In genomic region chr10:613217-613616, GRCh38 we compare ENCODE assay signal across 13 cellular contexts.
DNase-seq lines count a peak whose midpoint lies in the region; ATAC-seq, FAIRE-seq and TF ChIP-seq lines count a peak whose summit lies in the region.
"Had no signal": no experiment of that assay in that cellular context is flagged by ENCODE, and none has a peak within 500 bp of the region (broad histone marks: within the 10 kb centered on the region; RNA-seq: fewer than 3 reads in every experiment).

No MANE protein-coding gene starts in this region.

- intact Hi-C loops in thyroid gland (cut with DNase I) = no loop called here
- intact Hi-C loops in naive thymus-derived CD4-positive, alpha-beta T cell (cut with micrococcal nuclease) = no loop called here

- POLR2A ChIA-PET in naive thymus-derived CD4-positive, alpha-beta T cell (lab: Charles Lee) = no interaction called here

- no peak for FAIRE-seq in frontal cortex (lab: Jason Lieb, UNC)

- DNase-seq in NCI-H1105 (lab: John Stamatoyannopoulos, UW) (peak; percentile 85), kidney tubule cell (ENCODE audit: low spot score) (peak; percentile 41), thyroid gland (peak; percentile 88 to 90), DMS114 treated with DMSO at 0.1 percent for 48 hours (lab: John Stamatoyannopoulos, UW; ENCODE audit: unreplicated experiment) (no peak), frontal cortex (ENCODE audit: low spot score in 2 of 2) (no peak)
- no peak for DNase-seq in naive thymus-derived CD4-positive, alpha-beta T cell
- DNase-seq: activated CD4-positive, alpha-beta T cell treated with anti-CD3 and anti-CD28 coated beads, Interleukin-2, amount 10 ng/mL, durations not matched to agents 24 days and 14 days; activated naive CD4-positive, alpha-beta T cell treated with anti-CD3 and anti-CD28 coated beads for 36 hours; dermis blood vessel endothelial cell; naive thymus-derived CD8-positive, alpha-beta T cell; NCI-H446; stimulated activated naive CD4-positive, alpha-beta T cell treated with Interleukin-2 at 50 U/mL for 16 hours had no signal

- no peaks in the 10 kb centered on the region for H3K9me3 Mint-ChIP-seq in naive thymus-derived CD4-positive, alpha-beta T cell
- H3K9me3 Mint-ChIP-seq: activated CD4-positive, alpha-beta T cell treated with anti-CD3 and anti-CD28 coated beads, Interleukin-2, amount 10 ng/mL, durations not matched to agents 24 days and 14 days; naive thymus-derived CD8-positive, alpha-beta T cell had no signal

- H3K27ac Mint-ChIP-seq in naive thymus-derived CD4-positive, alpha-beta T cell = no peak overlapping the region
- H3K27ac Mint-ChIP-seq: activated CD4-positive, alpha-beta T cell treated with anti-CD3 and anti-CD28 coated beads, Interleukin-2, amount 10 ng/mL, durations not matched to agents 24 days and 14 days; activated naive CD4-positive, alpha-beta T cell treated with anti-CD3 and anti-CD28 coated beads for 36 hours; naive thymus-derived CD8-positive, alpha-beta T cell had no signal

- ATAC-seq in naive thymus-derived CD4-positive, alpha-beta T cell = no peak
- ATAC-seq: naive thymus-derived CD8-positive, alpha-beta T cell had no signal

- H3K36me3 Mint-ChIP-seq in naive thymus-derived CD4-positive, alpha-beta T cell = no peaks in the 10 kb centered on the region
- H3K36me3 Mint-ChIP-seq: naive thymus-derived CD8-positive, alpha-beta T cell had no signal

- no peak overlapping the region for H3K4me3 ChIP-seq in thyroid gland (replicated peaks in 1 of 3)
- H3K4me3 ChIP-seq in naive thymus-derived CD4-positive, alpha-beta T cell (ENCODE audit: low read length) = no peak overlapping the region

- H3K27me3 ChIP-seq in thyroid gland = no peaks in the 10 kb centered on the region
- no peaks in the 10 kb centered on the region for H3K27me3 ChIP-seq in naive thymus-derived CD4-positive, alpha-beta T cell (ENCODE audit: control insufficient read depth in 2 of 2, insufficient read depth in 2 of 2, low read length in 2 of 2)

- no peak overlapping the region for H3K4me3 Mint-ChIP-seq in naive thymus-derived CD4-positive, alpha-beta T cell
- H3K4me3 Mint-ChIP-seq: activated CD4-positive, alpha-beta T cell treated with anti-CD3 and anti-CD28 coated beads, Interleukin-2, amount 10 ng/mL, durations not matched to agents 24 days and 14 days; activated naive CD4-positive, alpha-beta T cell treated with anti-CD3 and anti-CD28 coated beads for 36 hours; naive thymus-derived CD8-positive, alpha-beta T cell had no signal

- no peaks in the 10 kb centered on the region for H3K36me3 ChIP-seq in thyroid gland
- no peaks in the 10 kb centered on the region for H3K36me3 ChIP-seq in naive thymus-derived CD4-positive, alpha-beta T cell (ENCODE audit: control insufficient read depth in 2 of 3, insufficient read depth in 3 of 3, low read length in 3 of 3)

- peaks cover 45 to 50% of the 10 kb centered on the region in 2 donors for H3K4me1 ChIP-seq in thyroid gland
- H3K4me1 ChIP-seq in naive thymus-derived CD4-positive, alpha-beta T cell (ENCODE audit: control insufficient read depth in 2 of 2, insufficient read depth in 2 of 2, low read length in 2 of 2) = no peaks in the 10 kb centered on the region

- peaks cover 0 to 4% (median 0%) of the 10 kb centered on the region in 7 donors for H3K4me1 Mint-ChIP-seq in naive thymus-derived CD4-positive, alpha-beta T cell

- WGBS in thyroid gland, 2 donors = 31 to 41% methylated on average over 13 of the region's 13 CpGs

- peaks cover 0 to 16% (median 5%) of the 10 kb centered on the region in 5 donors for H3K27me3 Mint-ChIP-seq in naive thymus-derived CD4-positive, alpha-beta T cell
- H3K27me3 Mint-ChIP-seq: activated CD4-positive, alpha-beta T cell treated with anti-CD3 and anti-CD28 coated beads, Interleukin-2, amount 10 ng/mL, durations not matched to agents 24 days and 14 days had no signal

- CTCF ChIA-PET in naive thymus-derived CD4-positive, alpha-beta T cell (lab: Charles Lee) = no interaction called here

- no peak for TF ChIP-seq CTCF in thyroid gland (IDR thresholded peaks at IDR 0.05)

- H3K9me3 ChIP-seq in thyroid gland = no peaks in the 10 kb centered on the region
- H3K9me3 ChIP-seq in naive thymus-derived CD4-positive, alpha-beta T cell (ENCODE audit: control insufficient read depth in 2 of 3, low read length in 3 of 3) = no peaks in the 10 kb centered on the region

- TF ChIP-seq POLR2A in thyroid gland (IDR thresholded peaks at IDR 0.05) = peak in 1 of 2 donors; percentile 10

- peak overlapping the region; percentile 80 for H3K27ac ChIP-seq in angular gyrus (ENCODE audit: low read depth, low read length)
- peak overlapping the region; percentile 73 to 84 (median 76) for H3K27ac ChIP-seq in thyroid gland
- H3K27ac ChIP-seq in naive thymus-derived CD4-positive, alpha-beta T cell (ENCODE audit: low read depth, low read length) = no peak overlapping the region

Comparison
In these comparisons a context has a peak if more than half of its experiments do, and no peak if none do; other contexts are left out.
1. DNase-seq: peak in NCI-H1105 (single experiment), kidney tubule cell (single experiment) and thyroid gland (2 of 2); none in DMS114 treated with DMSO at 0.1 percent for 48 hours (single experiment), naive thymus-derived CD4-positive, alpha-beta T cell (0 of 9) and frontal cortex (0 of 2).